Comparison of ENCODE assay signal across 25 cellular contexts in genomic region chr3:187243933-187244564, GRCh38. TPM values are rescaled to one million over a fixed set of nuclear protein-coding genes. Genes with fewer than 3 reads are reported as not detected.
DNase-seq lines count a peak whose midpoint lies in the region; ATAC-seq, FAIRE-seq and TF ChIP-seq lines count a peak whose summit lies in the region.
"Had no signal": no experiment of that assay in that cellular context is flagged by ENCODE, and none has a peak within 500 bp of the region (broad histone marks: within the 10 kb centered on the region; RNA-seq: fewer than 3 reads in every experiment).

No MANE protein-coding gene starts in this region.

- no peaks in the 10 kb centered on the region for H4K20me1 ChIP-seq in astrocyte (ENCODE audit: insufficient read depth, low read length)

- H3K4me3 Mint-ChIP-seq in astrocyte (ENCODE audit: unreplicated experiment): no peak overlapping the region
- H3K4me3 Mint-ChIP-seq: CD8-positive, alpha-beta memory T cell; natural killer cell treated with Interleukin-12 subunit alpha and Interleukin-12 subunit beta and Interleukin-15 and Interleukin-18, amount 100 ng/mL, for 72 hours; WTC11 had no signal

- H2BK12ac ChIP-seq in trophoblast cell (ENCODE audit: low read length): no peak overlapping the region

- no peak for TF ChIP-seq POLR2A in GM12891 (IDR thresholded peaks at IDR 0.05; ENCODE audit: low read depth, low read length)

- peaks cover 4% of the 10 kb centered on the region for H3K9me3 Mint-ChIP-seq in astrocyte (ENCODE audit: unreplicated experiment)
- H3K9me3 Mint-ChIP-seq: CD8-positive, alpha-beta memory T cell had no signal

- H2AK5ac ChIP-seq in trophoblast cell (ENCODE audit: low read length): no peak overlapping the region

- H3K9ac ChIP-seq in astrocyte (ENCODE audit: low read length): no peak overlapping the region
- no peak overlapping the region for H3K9ac ChIP-seq in trophoblast cell (ENCODE audit: low read length)
- H3K9ac ChIP-seq: KMS-11, parathyroid adenoma had no signal

- FAIRE-seq in astrocyte (lab: Jason Lieb, UNC) (no peak), GM12891 (lab: Jason Lieb, UNC) (no peak)
- FAIRE-seq: GM19239, H54 had no signal

- H3K27ac ChIP-seq in astrocyte (ENCODE audit: low read depth, low read length): no peak overlapping the region
- H3K27ac ChIP-seq in trophoblast cell (ENCODE audit: low read depth, low read length): no peak overlapping the region
- H3K27ac ChIP-seq: foreskin keratinocyte, KMS-11, parathyroid adenoma, sigmoid colon had no signal

- no peaks in the 10 kb centered on the region for H3K79me1 ChIP-seq in trophoblast cell (ENCODE audit: low read length)

- H2AFZ ChIP-seq in astrocyte (ENCODE audit: low read depth, low read length) (peak overlapping the region; percentile 16), trophoblast cell (ENCODE audit: insufficient read depth, low read length, poor library complexity) (no peak overlapping the region)
- H2AFZ ChIP-seq: parathyroid adenoma had no signal

- TF ChIP-seq CTCF in AG10803 (conservative IDR thresholded peaks at IDR 0.05; ENCODE audit: low read length) (no peak), astrocyte (IDR thresholded peaks at IDR 0.05; ENCODE audit: insufficient read depth, low read depth, low read length) (no peak), omental fat pad (IDR thresholded peaks at IDR 0.05) (no peak)

- H3K36me3 Mint-ChIP-seq in astrocyte (ENCODE audit: low read depth, unreplicated experiment): no peaks in the 10 kb centered on the region
- H3K36me3 Mint-ChIP-seq: CD8-positive, alpha-beta memory T cell; natural killer cell treated with Interleukin-12 subunit alpha and Interleukin-12 subunit beta and Interleukin-15 and Interleukin-18, amount 100 ng/mL, for 72 hours had no signal

- ATAC-seq in omental fat pad (ENCODE audit: low FRiP score): peak; percentile 51
- no peak for ATAC-seq in GM21390 (IDR thresholded peaks at IDR 0.05; ENCODE audit: unreplicated experiment)
- ATAC-seq: foreskin keratinocyte; natural killer cell treated with Interleukin-12 subunit alpha and Interleukin-12 subunit beta and Interleukin-15 and Interleukin-18, amount 100 ng/mL, for 72 hours; SK-N-SH treated with all-trans-retinoic acid at 6 μM for 48 hours; WTC11 had no signal

- DNase-seq in AG10803 (ENCODE audit: low read depth) (peak; percentile 58), astrocyte (ENCODE audit: low read depth) (no peak), fibroblast of the conjunctiva (ENCODE audit: low read depth) (peak; percentile 46), omental fat pad (ENCODE audit: low spot score) (no peak), C1 segment of cervical spinal cord (lab: John Stamatoyannopoulos, UW) (no peak), GM12891 (ENCODE audit: insufficient read length, low spot score) (no peak), trophoblast cell (no peak)
- DNase-seq: activated CD4-positive, alpha-beta T cell treated with anti-CD3 and anti-CD28 coated beads, Interleukin-2, amount 50 U/mL, for 4 hours; activated naive CD4-positive, alpha-beta T cell treated with Interleukin-2 at 50 U/mL for 16 hours; CD8-positive, alpha-beta memory T cell; effector memory CD4-positive, alpha-beta T cell; foreskin keratinocyte; GDM1; midbrain; NCI-H1930; sigmoid colon had no signal

- H3K27me3 Mint-ChIP-seq in astrocyte (ENCODE audit: low read depth, unreplicated experiment): peaks cover 2% of the 10 kb centered on the region

- no peak overlapping the region for H4K8ac ChIP-seq in trophoblast cell (ENCODE audit: low read depth, low read length)

- H3K4me1 ChIP-seq in astrocyte (ENCODE audit: insufficient read depth, low read length) (no peaks in the 10 kb centered on the region), trophoblast cell (ENCODE audit: control insufficient read depth in 1 of 2, insufficient read depth in 2 of 2, low read length in 2 of 2) (no peaks in the 10 kb centered on the region)
- H3K4me1 ChIP-seq: foreskin keratinocyte, parathyroid adenoma, sigmoid colon had no signal

- H3K4me3 ChIP-seq in AG10803 (ENCODE audit: low read length) (no peak overlapping the region), astrocyte (ENCODE audit: insufficient read depth, low read depth, low read length) (no peak overlapping the region), trophoblast cell (ENCODE audit: low read depth, low read length) (no peak overlapping the region)
- H3K4me3 ChIP-seq: sigmoid colon had no signal

- H3K27me3 ChIP-seq in astrocyte (ENCODE audit: insufficient read depth, low read length): no peaks in the 10 kb centered on the region
- H3K27me3 ChIP-seq in trophoblast cell (ENCODE audit: insufficient read depth, low read length): no peaks in the 10 kb centered on the region
- H3K27me3 ChIP-seq: sigmoid colon had no signal

- H3K9me3 ChIP-seq in astrocyte (ENCODE audit: insufficient read depth, low read depth, low read length) (no peaks in the 10 kb centered on the region), trophoblast cell (ENCODE audit: insufficient read depth, low read depth, low read length) (peaks cover 3% of the 10 kb centered on the region)
- H3K9me3 ChIP-seq: sigmoid colon had no signal

- no peak overlapping the region for H3K4ac ChIP-seq in trophoblast cell (ENCODE audit: low read depth, low read length)

- no peak overlapping the region for H3K4me2 ChIP-seq in astrocyte (ENCODE audit: low read length)
- no peak overlapping the region for H3K4me2 ChIP-seq in trophoblast cell (ENCODE audit: low read length)
- H3K4me2 ChIP-seq: KMS-11 had no signal

- H3K36me3 ChIP-seq in astrocyte (ENCODE audit: insufficient read depth, low read length) (no peaks in the 10 kb centered on the region), trophoblast cell (ENCODE audit: control insufficient read depth in 1 of 2, insufficient read depth in 2 of 2, low read length in 2 of 2) (no peaks in the 10 kb centered on the region)

- H3K18ac ChIP-seq in trophoblast cell (ENCODE audit: low read length): no peak overlapping the region

- H3K4me1 Mint-ChIP-seq in astrocyte (ENCODE audit: low read depth, unreplicated experiment): peaks cover 3% of the 10 kb centered on the region

- H4K91ac ChIP-seq in trophoblast cell (ENCODE audit: low read depth, low read length): no peak overlapping the region

- H3K27ac Mint-ChIP-seq in astrocyte (ENCODE audit: unreplicated experiment): no peak overlapping the region
- H3K27ac Mint-ChIP-seq: CD8-positive, alpha-beta memory T cell; natural killer cell treated with Interleukin-12 subunit alpha and Interleukin-12 subunit beta and Interleukin-15 and Interleukin-18, amount 100 ng/mL, for 72 hours; WTC11 had no signal

- no peak overlapping the region for H3K14ac ChIP-seq in trophoblast cell (ENCODE audit: low read length)

- no peak overlapping the region for H3K23ac ChIP-seq in trophoblast cell (ENCODE audit: low read length)

- no peaks in the 10 kb centered on the region for H3K79me2 ChIP-seq in astrocyte (ENCODE audit: insufficient read depth, low read length)
- no peaks in the 10 kb centered on the region for H3K79me2 ChIP-seq in trophoblast cell (ENCODE audit: control insufficient read depth, insufficient read depth, low read length, poor library complexity)
- H3K79me2 ChIP-seq: parathyroid adenoma had no signal

- no peak overlapping the region for H4K12ac ChIP-seq in trophoblast cell (ENCODE audit: low read depth, low read length)

- H2BK120ac ChIP-seq in trophoblast cell (ENCODE audit: insufficient read depth, low read length, poor library complexity): no peak overlapping the region

- WGBS in trophoblast cell (ENCODE audit: extremely low coverage, insufficient coverage, insufficient read length): no CpG with 5 or more reads among the region's 2 CpGs

- no peak overlapping the region for H2BK5ac ChIP-seq in trophoblast cell (ENCODE audit: low read depth, low read length, poor library complexity)

TF ChIP-seq in GM12891, 5 proteins besides CTCF, POLR2A, EP300 and RAD21:
- TF ChIP-seq PAX5 (IDR thresholded peaks at IDR 0.05; ENCODE audit: insufficient read depth, low read length, severe bottlenecking) (no peak), POU2F2 (IDR thresholded peaks at IDR 0.05; ENCODE audit: low read depth, low read length) (no peak), TAF1 (IDR thresholded peaks at IDR 0.05; ENCODE audit: low read depth, low read length) (no peak), SPI1 (IDR thresholded peaks at IDR 0.05; ENCODE audit: low read depth, low read length) (no peak), POLR2AphosphoS5 (IDR thresholded peaks at IDR 0.05; ENCODE audit: low read depth, low read length) (no peak)
TF ChIP-seq in GM12891: peak in this region for 0.

RNA-seq across cellular contexts. Expression of gene RTP1, which starts 46.8 kb away (rescaled TPM):
- total RNA-seq in astrocyte: not detected in 2 replicates
- total RNA-seq in omental fat pad: not detected
- polyA plus RNA-seq in GM12891 (2012; ENCODE audit: low read depth, missing spikeins): not detected
- not detected in 2 replicates for polyA plus RNA-seq in trophoblast cell (2013)
- total RNA-seq: CD8-positive, alpha-beta memory T cell; foreskin keratinocyte; natural killer cell treated with Interleukin-12 subunit alpha and Interleukin-12 subunit beta and Interleukin-15 and Interleukin-18, amount 100 ng/mL, for 72 hours; sigmoid colon had no signal
- polyA plus RNA-seq: AG04450; CD8-positive, alpha-beta memory T cell; foreskin keratinocyte had no signal

RNA-seq across cellular contexts. Expression of gene MASP1, which starts 47.5 kb away (rescaled TPM):
- total RNA-seq in astrocyte (0.62 and 0.79 TPM in 2 replicates), omental fat pad (1 to 10 TPM; 3.8 to 9.9 (median 6.9) TPM)
- polyA plus RNA-seq in GM12891 (2012; ENCODE audit: low read depth, missing spikeins): not detected
- polyA plus RNA-seq in trophoblast cell (2013): 0.05 and 0.08 TPM in 2 replicates
- total RNA-seq: CD8-positive, alpha-beta memory T cell; foreskin keratinocyte; natural killer cell treated with Interleukin-12 subunit alpha and Interleukin-12 subunit beta and Interleukin-15 and Interleukin-18, amount 100 ng/mL, for 72 hours had no signal
- polyA plus RNA-seq: CD8-positive, alpha-beta memory T cell; foreskin keratinocyte had no signal

Comparison
In these comparisons a context has a peak if more than half of its experiments do, and no peak if none do; other contexts are left out.
1. DNase-seq: peak in AG10803 (single experiment) and fibroblast of the conjunctiva (single experiment); none in astrocyte (single experiment), omental fat pad (single experiment), C1 segment of cervical spinal cord (0 of 14), GM12891 (single experiment) and trophoblast cell (0 of 2).